Comparison of ENCODE assay signal across 16 cellular contexts in the genomic region with DNA sequence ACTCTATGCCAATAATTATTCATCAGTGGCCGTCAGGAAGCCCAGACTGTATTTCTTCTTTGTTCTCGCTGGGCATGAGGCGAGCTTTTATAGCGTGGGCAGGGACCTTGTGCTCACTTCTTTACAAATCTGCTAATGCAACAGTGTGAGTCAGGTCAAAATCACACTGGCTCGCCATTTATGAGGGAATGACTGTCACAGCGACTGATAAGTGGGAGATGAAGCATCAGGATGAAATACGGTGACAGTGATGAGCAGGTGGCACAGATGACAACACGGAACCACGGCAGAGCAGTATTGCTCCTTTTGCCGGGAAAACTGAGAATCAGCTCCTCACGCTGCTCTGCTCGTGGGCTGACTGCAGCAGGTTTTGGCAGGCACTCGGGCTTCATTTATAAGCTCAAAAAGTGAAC. TPM values are rescaled to one million over a fixed set of nuclear protein-coding genes. Genes with fewer than 3 reads are reported as not detected.
DNase-seq lines count a peak whose midpoint lies in the region; ATAC-seq and TF ChIP-seq lines count a peak whose summit lies in the region.
"Had no signal": no experiment of that assay in that cellular context is flagged by ENCODE, and none has a peak within 500 bp of the region (broad histone marks: within the 10 kb centered on the region; RNA-seq: fewer than 3 reads in every experiment).

No MANE protein-coding gene starts in this region.

- H3K4me1 Mint-ChIP-seq in nephron progenitor cell = no peaks in the 10 kb centered on the region
- peaks cover 10 to 12% of the 10 kb centered on the region in 2 donors for H3K4me1 Mint-ChIP-seq in natural killer cell
- H3K4me1 Mint-ChIP-seq: IgD-negative memory B cell had no signal

- H3K27ac ChIP-seq in angular gyrus (ENCODE audit: low read depth, low read length) = peak overlapping the region; percentile 24
- H3K27ac ChIP-seq: brain microvascular endothelial cell, left lung, SJSA1 had no signal

- H3K27me3 Mint-ChIP-seq in nephron progenitor cell (ENCODE audit: low read depth, poor library complexity) = no peaks in the 10 kb centered on the region
- H3K27me3 Mint-ChIP-seq in natural killer cell (ENCODE audit: low read depth in 2 of 2) = no peaks in the 10 kb centered on the region
- H3K27me3 Mint-ChIP-seq: IgD-negative memory B cell had no signal

- DNase-seq in A172 (ENCODE audit: low spot score) (peak; percentile 45), LHCN-M2 (ENCODE audit: low read depth) (peak; percentile 20), nephron progenitor cell (no peak), natural killer cell (no peak), GM03348 (ENCODE audit: low spot score) (no peak)
- no peak for DNase-seq in activated naive CD4-positive, alpha-beta T cell treated with anti-CD3 and anti-CD28 coated beads, Interleukin-2, amount 50 U/mL, for 72 hours (ENCODE audit: low spot score in 2 of 2)
- DNase-seq: activated CD4-positive, CD25-positive, alpha-beta regulatory T cell; activated gamma-delta T cell treated with Interleukin-2 at 50 U/mL for 16 hours; brain microvascular endothelial cell; left lung; NCI-H1092; stimulated activated CD4-positive, alpha-beta T cell treated with anti-CD3 and anti-CD28 coated beads, Interleukin-2, amount 100 ng/mL, for 24 hours had no signal

- no peak for ATAC-seq in natural killer cell
- no peak for ATAC-seq in HG03097 (IDR thresholded peaks at IDR 0.05; ENCODE audit: low FRiP score, unreplicated experiment)
- ATAC-seq in activated naive CD4-positive, alpha-beta T cell treated with anti-CD3 and anti-CD28 coated beads, Interleukin-2, amount 50 U/mL, for 72 hours = no peak
- ATAC-seq: left lung had no signal

- peak overlapping the region; percentile 70 for H3K27ac Mint-ChIP-seq in nephron progenitor cell
- H3K27ac Mint-ChIP-seq in natural killer cell = peak overlapping the region in 1 of 2 donors; percentile 53
- no peak overlapping the region for H3K27ac Mint-ChIP-seq in activated naive CD4-positive, alpha-beta T cell treated with anti-CD3 and anti-CD28 coated beads, Interleukin-2, amount 50 U/mL, for 72 hours

- H3K9me3 Mint-ChIP-seq in nephron progenitor cell = no peaks in the 10 kb centered on the region
- no peaks in the 10 kb centered on the region for H3K9me3 Mint-ChIP-seq in natural killer cell
- no peaks in the 10 kb centered on the region for H3K9me3 Mint-ChIP-seq in activated naive CD4-positive, alpha-beta T cell treated with anti-CD3 and anti-CD28 coated beads, Interleukin-2, amount 50 U/mL, for 72 hours
- H3K9me3 Mint-ChIP-seq: IgD-negative memory B cell had no signal

- intact Hi-C loops in natural killer cell (cut with micrococcal nuclease) = no loop called here

- H3K4me3 Mint-ChIP-seq in nephron progenitor cell = no peak overlapping the region
- H3K4me3 Mint-ChIP-seq in natural killer cell = no peak overlapping the region
- H3K4me3 Mint-ChIP-seq: IgD-negative memory B cell had no signal

- TF ChIP-seq CTCF in nephron progenitor cell (IDR thresholded peaks at IDR 0.05) (no peak), natural killer cell (IDR thresholded peaks at IDR 0.05) (no peak)

- H3K36me3 Mint-ChIP-seq in nephron progenitor cell (ENCODE audit: low read depth) = peaks cover 50% of the 10 kb centered on the region
- H3K36me3 Mint-ChIP-seq in natural killer cell = no peaks in the 10 kb centered on the region
- H3K36me3 Mint-ChIP-seq in activated naive CD4-positive, alpha-beta T cell treated with anti-CD3 and anti-CD28 coated beads, Interleukin-2, amount 50 U/mL, for 72 hours = peaks cover 16 to 24% of the 10 kb centered on the region in 2 donors

RNA-seq across cellular contexts. Expression of gene TYMS, which starts 20.5 kb away (rescaled TPM):
- 47.8 and 53.7 TPM in 2 replicates for total RNA-seq in A172 (2014; rRNA removed; shearing (Covaris generic))
- total RNA-seq in LHCN-M2 (2014; rRNA removed) = 49.4 and 72.3 TPM in 2 replicates
- polyA plus RNA-seq in LHCN-M2 (2012) = 152 TPM
- total RNA-seq in natural killer cell = 10 to 100 TPM in 1 of 3 donors, 1 to 10 TPM in 2; 5.8 to 13.6 (median 7.8) TPM
- 100 to 1,000 TPM; 344 to 378 TPM for total RNA-seq in activated naive CD4-positive, alpha-beta T cell treated with anti-CD3 and anti-CD28 coated beads, Interleukin-2, amount 50 U/mL, for 72 hours

RNA-seq across cellular contexts. Expression of gene ENOSF1, which starts 34.5 kb away (rescaled TPM):
- 5.6 and 9.7 TPM in 2 replicates for total RNA-seq in A172 (2014; rRNA removed; shearing (Covaris generic))
- total RNA-seq in LHCN-M2 (2014; rRNA removed) = 25.8 and 26.2 TPM in 2 replicates
- polyA plus RNA-seq in LHCN-M2 (2012) = 9.1 TPM
- 10 to 100 TPM; 36.3 to 51.5 (median 39.8) TPM for total RNA-seq in natural killer cell
- total RNA-seq in activated naive CD4-positive, alpha-beta T cell treated with anti-CD3 and anti-CD28 coated beads, Interleukin-2, amount 50 U/mL, for 72 hours = 10 to 100 TPM; 51.8 to 83.8 TPM

Comparison
In these comparisons a context has a peak if more than half of its experiments do, and no peak if none do; other contexts are left out.
1. DNase-seq: peak in A172 (single experiment) and LHCN-M2 (single experiment); none in nephron progenitor cell (single experiment), natural killer cell (single experiment), GM03348 (single experiment) and activated naive CD4-positive, alpha-beta T cell treated with anti-CD3 and anti-CD28 coated beads, Interleukin-2, amount 50 U/mL, for 72 hours (0 of 2).